ENCODE assay signal across 8 cellular contexts in the genomic region with DNA sequence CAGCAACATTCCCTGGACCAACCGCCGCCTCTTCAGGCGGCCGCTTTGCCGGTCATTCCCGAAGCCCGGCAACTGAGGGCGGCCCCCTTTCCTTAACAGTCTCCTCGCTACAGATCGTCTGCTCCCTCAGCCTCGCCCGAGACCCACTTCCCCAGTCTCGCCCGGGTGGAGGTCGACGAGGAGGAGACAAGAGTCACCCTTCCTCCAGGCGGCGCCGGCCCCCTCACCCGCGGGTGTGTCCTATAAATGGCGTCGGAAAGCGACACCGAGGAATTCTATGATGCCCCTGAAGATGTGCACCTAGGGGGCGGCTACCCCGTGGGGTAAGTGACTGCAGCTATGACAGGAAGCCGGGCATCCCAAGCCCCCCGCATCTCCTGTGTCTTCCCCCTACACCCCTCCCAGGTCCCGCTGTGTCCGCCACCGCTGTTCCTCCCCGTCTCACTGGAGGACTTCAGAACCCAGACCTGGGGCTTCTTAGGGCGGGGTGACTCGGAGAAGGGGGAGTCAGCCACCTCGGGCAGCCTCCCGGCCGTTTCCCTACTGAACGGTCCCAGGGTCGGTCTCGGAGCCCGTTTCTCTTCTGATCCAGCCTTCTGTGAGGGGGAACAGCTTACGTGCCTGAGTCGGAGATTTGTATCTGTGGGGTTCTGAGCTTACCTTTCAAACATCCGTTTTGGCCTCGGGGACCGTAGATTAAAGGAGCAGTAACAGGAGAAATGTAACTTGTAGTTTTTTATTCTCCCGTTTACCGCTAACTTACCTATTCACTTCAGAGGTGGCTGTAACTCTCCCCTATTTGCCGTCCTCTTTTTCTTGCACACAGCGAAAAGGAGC. TPM values are rescaled to one million over a fixed set of nuclear protein-coding genes. Genes with fewer than 3 reads are reported as not detected.
A peak's percentile ranks its signal among the peaks of the same experiment; 100 is the strongest.
DNase-seq lines count a peak whose midpoint lies in the region; ATAC-seq, FAIRE-seq and TF ChIP-seq lines count a peak whose summit lies in the region.

No MANE protein-coding gene starts in this region.

- no peaks in the 10 kb centered on the region for H3K9me2 ChIP-seq in HCT116 (ENCODE audit: insufficient read depth)

- no peak for FAIRE-seq in HTR-8/SVneo (lab: Jason Lieb, UNC)

- H4K20me1 ChIP-seq in HCT116 (ENCODE audit: insufficient read depth) = no peaks in the 10 kb centered on the region

- H3K4me3 ChIP-seq in GM08714 (ENCODE audit: low read length) (peak overlapping the region; percentile 66), HCT116 (replicated peaks in 1 of 2; ENCODE audit: low read depth in 1 of 2, low read length in 2 of 2) (peak overlapping the region; percentile 72 to 74), NB4 (ENCODE audit: low read depth, low read length) (peak overlapping the region; percentile 75), colonic mucosa (peak overlapping the region; percentile 40)

- H3K9me3 ChIP-seq in HCT116 (ENCODE audit: control insufficient read depth in 1 of 2, insufficient read depth in 1 of 2, low read depth in 1 of 2, low read length in 2 of 2) (no peaks in the 10 kb centered on the region), colonic mucosa (no peaks in the 10 kb centered on the region)

- BruUV-seq in HCT116 (replicated peaks; lab: Mats Ljungman, UMichigan) = no TSS peak

- ATAC-seq in HCT116 = peak; percentile 50

- H2AFZ ChIP-seq in HCT116 (ENCODE audit: low read depth, low read length, poor library complexity, severe bottlenecking) = no peak overlapping the region

- POLR2A ChIA-PET in HCT116 (lab: Charles Lee) = no interaction called here

- peak overlapping the region; percentile 73 for H3K9ac ChIP-seq in HCT116 (ENCODE audit: low read length)
- H3K9ac ChIP-seq in colonic mucosa (ENCODE audit: low read depth in 2 of 2, low read length in 2 of 2) = peak overlapping the region; percentile 69 to 79

- TF ChIP-seq RAD21 in HCT116 (IDR thresholded peaks at IDR 0.05; ENCODE audit: low read depth) = no peak

- TF ChIP-seq POLR2A in HCT116 (IDR thresholded peaks at IDR 0.05; ENCODE audit: borderline replicate concordance, extremely low read depth, insufficient read depth, insufficient read length) (no peak), NB4 (IDR thresholded peaks at IDR 0.05; ENCODE audit: extremely low read depth, insufficient read length) (no peak)

- CTCF ChIA-PET in HCT116 (lab: Charles Lee) = no interaction called here

- peaks cover 49% of the 10 kb centered on the region for H3K79me2 ChIP-seq in HCT116 (ENCODE audit: insufficient read depth, low read length)

- intact Hi-C loops in HCT116 (cut with micrococcal nuclease) = no loop called here
- intact Hi-C loops in colonic mucosa (cut with DNase I) = no loop called here

- H3K36me3 ChIP-seq in HCT116 (ENCODE audit: control insufficient read depth in 1 of 2, insufficient read depth in 2 of 2, low read length in 2 of 2) (no peaks in the 10 kb centered on the region), colonic mucosa (no peaks in the 10 kb centered on the region)

- H3K27me3 ChIP-seq in HCT116 (ENCODE audit: insufficient read depth, low read length) (no peaks in the 10 kb centered on the region), colonic mucosa (no peaks in the 10 kb centered on the region)

- no peak for TF ChIP-seq CTCF in HCT116 (IDR thresholded peaks at IDR 0.05 in 2 of 3, conservative IDR thresholded peaks at IDR 0.05 in 1 of 3; ENCODE audit: borderline replicate concordance in 1 of 3, insufficient read depth in 1 of 3, low read depth in 2 of 3, low read length in 2 of 3)
- no peak for TF ChIP-seq CTCF in NB4 (IDR thresholded peaks at IDR 0.05; ENCODE audit: low read depth, low read length)
- no peak for TF ChIP-seq CTCF in colonic mucosa (IDR thresholded peaks at IDR 0.05)

- peaks cover 13 to 41% of the 10 kb centered on the region in 2 experiments for H3K4me1 ChIP-seq in HCT116 (ENCODE audit: control insufficient read depth in 1 of 2, insufficient read depth in 2 of 2, low read length in 2 of 2)
- no peaks in the 10 kb centered on the region for H3K4me1 ChIP-seq in colonic mucosa

- DNase-seq in HCT116 (ENCODE audit: low read depth, low spot score) (no peak), NB4 (ENCODE audit: low read depth) (peak; percentile 75), colonic mucosa (peak; percentile 53), lung microvascular endothelial cell (ENCODE audit: low read depth in 2 of 2) (peak; percentile 26 to 41), HTR-8/SVneo (ENCODE audit: insufficient read length, low spot score) (no peak)
- peak; percentile 64 for DNase-seq in activated CD4-positive, alpha-beta T cell treated with anti-CD3 and anti-CD28 coated beads for 48 hours
- DNase-seq in stimulated activated CD8-positive, alpha-beta memory T cell treated with anti-CD3 and anti-CD28 coated beads, Interleukin-15, amount 100 ng/mL, for 4 hours (ENCODE audit: low read depth in 2 of 2) = peak; percentile 14 to 24

- H3K4me2 ChIP-seq in HCT116 (ENCODE audit: low read length) = peak overlapping the region; percentile 85

- H3K27ac ChIP-seq in HCT116 (ENCODE audit: low read depth, low read length) (peak overlapping the region; percentile 93), colonic mucosa (peak overlapping the region; percentile 95)

- RAD21 ChIA-PET in HCT116 (lab: Charles Lee; ENCODE audit: low non-redundant PET in 1 of 2, low total read pairs in 2 of 2, uncharacterized antibody in 2 of 2, unreplicated experiment in 2 of 2) = no interaction called here

TF ChIP-seq in HCT116, 20 proteins besides CTCF, POLR2A, EP300 and RAD21:
- peak; percentile 42 for TF ChIP-seq YY1 (IDR thresholded peaks at IDR 0.05; ENCODE audit: extremely low read depth, insufficient replicate concordance, low read depth, low read length)
- peak; percentile 18; the same call in 1 of the 2 replicates for TF ChIP-seq EGR1 (IDR thresholded peaks at IDR 0.05; ENCODE audit: low read depth)
- no peak for TF ChIP-seq SRF (IDR thresholded peaks at IDR 0.05; ENCODE audit: low read depth)
- TF ChIP-seq SP1 (IDR thresholded peaks at IDR 0.05; ENCODE audit: low read depth) = no peak
- TF ChIP-seq ELF1 (IDR thresholded peaks at IDR 0.05; ENCODE audit: borderline replicate concordance, low read depth) = no peak
- TF ChIP-seq, protein P1, sequence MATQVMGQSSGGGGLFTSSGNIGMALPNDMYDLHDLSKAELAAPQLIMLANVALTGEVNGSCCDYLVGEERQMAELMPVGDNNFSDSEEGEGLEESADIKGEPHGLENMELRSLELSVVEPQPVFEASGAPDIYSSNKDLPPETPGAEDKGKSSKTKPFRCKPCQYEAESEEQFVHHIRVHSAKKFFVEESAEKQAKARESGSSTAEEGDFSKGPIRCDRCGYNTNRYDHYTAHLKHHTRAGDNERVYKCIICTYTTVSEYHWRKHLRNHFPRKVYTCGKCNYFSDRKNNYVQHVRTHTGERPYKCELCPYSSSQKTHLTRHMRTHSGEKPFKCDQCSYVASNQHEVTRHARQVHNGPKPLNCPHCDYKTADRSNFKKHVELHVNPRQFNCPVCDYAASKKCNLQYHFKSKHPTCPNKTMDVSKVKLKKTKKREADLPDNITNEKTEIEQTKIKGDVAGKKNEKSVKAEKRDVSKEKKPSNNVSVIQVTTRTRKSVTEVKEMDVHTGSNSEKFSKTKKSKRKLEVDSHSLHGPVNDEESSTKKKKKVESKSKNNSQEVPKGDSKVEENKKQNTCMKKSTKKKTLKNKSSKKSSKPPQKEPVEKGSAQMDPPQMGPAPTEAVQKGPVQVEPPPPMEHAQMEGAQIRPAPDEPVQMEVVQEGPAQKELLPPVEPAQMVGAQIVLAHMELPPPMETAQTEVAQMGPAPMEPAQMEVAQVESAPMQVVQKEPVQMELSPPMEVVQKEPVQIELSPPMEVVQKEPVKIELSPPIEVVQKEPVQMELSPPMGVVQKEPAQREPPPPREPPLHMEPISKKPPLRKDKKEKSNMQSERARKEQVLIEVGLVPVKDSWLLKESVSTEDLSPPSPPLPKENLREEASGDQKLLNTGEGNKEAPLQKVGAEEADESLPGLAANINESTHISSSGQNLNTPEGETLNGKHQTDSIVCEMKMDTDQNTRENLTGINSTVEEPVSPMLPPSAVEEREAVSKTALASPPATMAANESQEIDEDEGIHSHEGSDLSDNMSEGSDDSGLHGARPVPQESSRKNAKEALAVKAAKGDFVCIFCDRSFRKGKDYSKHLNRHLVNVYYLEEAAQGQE (IDR thresholded peaks at IDR 0.05; ENCODE audit: low read depth) = no peak
- TF ChIP-seq, protein P2, sequence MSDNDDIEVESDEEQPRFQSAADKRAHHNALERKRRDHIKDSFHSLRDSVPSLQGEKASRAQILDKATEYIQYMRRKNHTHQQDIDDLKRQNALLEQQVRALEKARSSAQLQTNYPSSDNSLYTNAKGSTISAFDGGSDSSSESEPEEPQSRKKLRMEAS (IDR thresholded peaks at IDR 0.05) = no peak
- TF ChIP-seq POLR2AphosphoS5 (IDR thresholded peaks at IDR 0.05; ENCODE audit: low read depth, low read length) = no peak
- TF ChIP-seq CEBPB (IDR thresholded peaks at IDR 0.05; ENCODE audit: low read depth) = no peak
- no peak for TF ChIP-seq ZFX (IDR thresholded peaks at IDR 0.05)

RNA-seq across cellular contexts. Expression of a gene that starts 0.6 kb away (rescaled TPM):
- total RNA-seq in HCT116 (2021; ENCODE audit: unreplicated experiment) (12.2 TPM), colonic mucosa (10 to 100 TPM in 1 of 2 donors, 1 to 10 TPM in 1; 8.0 to 13.4 TPM), lung microvascular endothelial cell (6.8 and 8.3 TPM in 2 replicates)
- 3.6 and 5.4 TPM in 2 replicates for polyA plus RNA-seq in HCT116 (2012)

Comparison
In these comparisons a context has a peak if more than half of its experiments do, and no peak if none do; other contexts are left out.
1. DNase-seq: peak in NB4 (single experiment), activated CD4-positive, alpha-beta T cell treated with anti-CD3 and anti-CD28 coated beads for 48 hours (single experiment), colonic mucosa (single experiment), lung microvascular endothelial cell (2 of 2) and stimulated activated CD8-positive, alpha-beta memory T cell treated with anti-CD3 and anti-CD28 coated beads, Interleukin-15, amount 100 ng/mL, for 4 hours (2 of 2); none in HCT116 (single experiment) and HTR-8/SVneo (single experiment).
2. Peak in every context shown above with its lines, with median percentiles within 50 percentile points of each other: H3K4me3 ChIP-seq.